8 cellular contexts compared by ENCODE assay signal in the genomic region with DNA sequence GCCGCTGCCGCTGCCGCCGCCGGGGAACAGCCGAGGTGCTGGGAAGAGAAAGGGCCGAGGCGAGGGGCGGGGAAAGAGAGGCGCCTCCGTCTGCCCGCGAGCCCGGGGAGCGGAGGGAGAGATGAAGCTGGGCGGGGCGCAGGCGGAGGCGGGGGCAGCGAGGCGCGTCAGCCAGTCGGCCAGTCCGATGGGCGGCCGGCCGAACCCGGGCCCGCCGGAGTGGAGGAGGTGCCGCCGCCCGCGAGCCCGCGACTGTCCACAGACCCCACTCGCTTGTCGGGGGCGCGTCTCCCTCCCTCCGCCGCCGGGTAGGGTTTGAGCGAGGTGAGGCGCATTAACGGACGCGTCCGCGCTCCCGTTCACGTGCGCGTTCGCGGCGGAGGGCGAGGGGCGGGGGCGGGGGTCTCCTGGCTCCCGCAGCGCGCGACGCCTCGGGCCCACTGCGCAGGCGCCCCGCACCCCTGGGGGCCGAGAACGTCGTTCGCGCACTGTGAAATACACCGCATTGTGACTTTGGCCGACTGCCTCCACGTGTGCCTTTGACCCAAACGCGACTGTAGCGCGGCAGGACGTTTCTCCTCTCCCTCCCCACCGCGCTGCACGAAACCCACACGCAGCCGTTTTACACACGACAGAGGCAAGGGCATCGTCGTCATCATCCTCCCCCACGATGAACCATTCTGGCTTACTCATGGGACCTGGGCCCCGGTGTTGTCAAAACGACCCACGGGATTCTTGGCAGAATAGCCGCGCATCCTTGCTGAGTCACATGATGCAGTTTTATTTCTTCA. TPM values are rescaled to one million over a fixed set of nuclear protein-coding genes. Genes with fewer than 3 reads are reported as not detected.
DNase-seq lines count a peak whose midpoint lies in the region; ATAC-seq, FAIRE-seq and TF ChIP-seq lines count a peak whose summit lies in the region.

A gene (minus strand): TSS at position 92 of the 791 bp plus-strand sequence. CDS start 148 bp downstream, outside the sequence.

- POLR2A ChIA-PET in A549 (lab: Yijun Ruan, JAX): interaction anchor here (1.0 kb wide), 1 partner anchor 9 kb away, joined by 5 read pairs; no protein-coding TSS in a partner anchor

- TF ChIP-seq EP300 in A549 (IDR thresholded peaks at IDR 0.05) (no peak), upper lobe of left lung (IDR thresholded peaks at IDR 0.05) (no peak)

- ATAC-seq in A549: peak; percentile 97 to 99
- ATAC-seq in GM19035 (IDR thresholded peaks at IDR 0.05; ENCODE audit: unreplicated experiment): peak; percentile 71
- ATAC-seq in omental fat pad (ENCODE audit: low FRiP score): peak; percentile 87
- peak; percentile 61 to 96 for ATAC-seq in upper lobe of left lung (ENCODE audit: low FRiP score in 2 of 2)

- H3K4me1 ChIP-seq in A549 (no peaks in the 10 kb centered on the region), upper lobe of left lung (peaks cover 0 to 6% (median 2%) of the 10 kb centered on the region in 4 donors)

- DNase-seq in A549 (ENCODE audit: low read depth in 1 of 2, low spot score in 1 of 2) (peak; percentile 30 to 58), NCI-H526 treated with DMSO at 0.1 percent for 48 hours (lab: John Stamatoyannopoulos, UW) (peak; percentile 26), foreskin fibroblast (peak; percentile 69 to 86), omental fat pad (ENCODE audit: low spot score) (no peak), upper lobe of left lung (peak; percentile 34 to 91)
- DNase-seq in activated T-cell treated with anti-CD3 and anti-CD28 coated beads, Interleukin-2, amount 50 U/mL, for 48 hours: peak; percentile 63 to 71
- no peak for DNase-seq in effector CD4-positive, alpha-beta T cell

- CTCF ChIA-PET in A549 (lab: Yijun Ruan, JAX): no interaction called here

- 3% methylated on average over 15 of the region's 96 CpGs for WGBS in A549 (ENCODE audit: missing lambda C conversion rate)
- 43% methylated on average over 68 of the region's 96 CpGs; no CpG with 5 or more reads in 1 of the 2 donors for WGBS in upper lobe of left lung, 2 donors

- H3K27ac ChIP-seq in A549 (peak within 1 kb of the TSS; percentile 67 to 91), upper lobe of left lung (no peak within 1 kb of the TSS)

- FAIRE-seq in A549 (lab: Jason Lieb, UNC): no peak

- peak within 1 kb of the TSS; percentile 84 for H3K4me2 ChIP-seq in A549

- TF ChIP-seq POLR2A in A549 (IDR thresholded peaks at IDR 0.05; ENCODE audit: low read length) (no peak), upper lobe of left lung (IDR thresholded peaks at IDR 0.05) (no peak)

- no peak for TF ChIP-seq RAD21 in A549 (conservative IDR thresholded peaks at IDR 0.05 in 1 of 2, IDR thresholded peaks at IDR 0.05 in 1 of 2)

- H3K4me3 ChIP-seq in A549 (peak within 1 kb of the TSS; percentile 70), foreskin fibroblast (ENCODE audit: low read depth in 1 of 2, low read length in 2 of 2) (peak within 1 kb of the TSS; percentile 46 to 63), upper lobe of left lung (peak within 1 kb of the TSS; percentile 44 to 69 (median 52))

- TF ChIP-seq CTCF in A549 (IDR thresholded peaks at IDR 0.05) (no peak), foreskin fibroblast (IDR thresholded peaks at IDR 0.05; ENCODE audit: low read depth, low read length) (no peak), omental fat pad (IDR thresholded peaks at IDR 0.05) (no peak), upper lobe of left lung (IDR thresholded peaks at IDR 0.05) (no peak)

- peaks cover 0 to 3% (median 0%) of the 10 kb centered on the region in 4 donors for H3K27me3 ChIP-seq in upper lobe of left lung

- H3K9me3 ChIP-seq in A549 (no peaks in the 10 kb centered on the region), upper lobe of left lung (peaks cover 0 to 6% (median 0%) of the 10 kb centered on the region in 4 donors)

- H3K36me3 ChIP-seq in upper lobe of left lung: no peaks in the 10 kb centered on the region

TF ChIP-seq in A549, 52 proteins besides CTCF, POLR2A, EP300 and RAD21:
- TF ChIP-seq PHF8 (IDR thresholded peaks at IDR 0.05; ENCODE audit: borderline replicate concordance, low read depth): no peak
- TF ChIP-seq, protein P1, sequence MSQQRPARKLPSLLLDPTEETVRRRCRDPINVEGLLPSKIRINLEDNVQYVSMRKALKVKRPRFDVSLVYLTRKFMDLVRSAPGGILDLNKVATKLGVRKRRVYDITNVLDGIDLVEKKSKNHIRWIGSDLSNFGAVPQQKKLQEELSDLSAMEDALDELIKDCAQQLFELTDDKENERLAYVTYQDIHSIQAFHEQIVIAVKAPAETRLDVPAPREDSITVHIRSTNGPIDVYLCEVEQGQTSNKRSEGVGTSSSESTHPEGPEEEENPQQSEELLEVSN (IDR thresholded peaks at IDR 0.05; ENCODE audit: borderline replicate concordance, low read depth): peak; percentile 43; the same call in 1 of the 2 replicates
- no peak for TF ChIP-seq GATA3 (IDR thresholded peaks at IDR 0.05; ENCODE audit: borderline replicate concordance)
- TF ChIP-seq, protein P2, sequence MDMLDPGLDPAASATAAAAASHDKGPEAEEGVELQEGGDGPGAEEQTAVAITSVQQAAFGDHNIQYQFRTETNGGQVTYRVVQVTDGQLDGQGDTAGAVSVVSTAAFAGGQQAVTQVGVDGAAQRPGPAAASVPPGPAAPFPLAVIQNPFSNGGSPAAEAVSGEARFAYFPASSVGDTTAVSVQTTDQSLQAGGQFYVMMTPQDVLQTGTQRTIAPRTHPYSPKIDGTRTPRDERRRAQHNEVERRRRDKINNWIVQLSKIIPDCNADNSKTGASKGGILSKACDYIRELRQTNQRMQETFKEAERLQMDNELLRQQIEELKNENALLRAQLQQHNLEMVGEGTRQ (IDR thresholded peaks at IDR 0.05): peak; percentile 48; the same call in 1 of the 2 replicates
- no peak for TF ChIP-seq MAZ (IDR thresholded peaks at IDR 0.05; ENCODE audit: borderline replicate concordance, low read depth, low read length)
- TF ChIP-seq, protein P3, sequence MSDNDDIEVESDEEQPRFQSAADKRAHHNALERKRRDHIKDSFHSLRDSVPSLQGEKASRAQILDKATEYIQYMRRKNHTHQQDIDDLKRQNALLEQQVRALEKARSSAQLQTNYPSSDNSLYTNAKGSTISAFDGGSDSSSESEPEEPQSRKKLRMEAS (IDR thresholded peaks at IDR 0.05): peak; percentile 68; the same call in 1 of the 2 replicates
TF ChIP-seq in A549: peak in this region for 3.

RNA-seq across cellular contexts. Expression of the gene that starts here (rescaled TPM):
- polyA plus RNA-seq in A549 (2011; rRNA removed) (3.0 and 3.3 TPM in 2 replicates), A549 (2017; fragmentation: RNase III; extraction: RNeasy Plus Mini Kit Qiagen cat#74134 plus additional on column Dnase treatment) (2.1 to 2.7 TPM (median 2.5 TPM) in 3 replicates)
- polyA plus RNA-seq in A549 (2012; cell fraction: cytosol; rRNA removed): 1.6 and 1.8 TPM in 2 replicates
- 0.56 and 0.82 TPM in 2 replicates for polyA plus RNA-seq in A549 (2012; cell fraction: nucleus; rRNA removed)
- 0.83 and 0.97 TPM in 2 replicates for polyA minus RNA-seq in A549 (2011; rRNA and poly(A)+ RNA removed)
- total RNA-seq in omental fat pad (1 to 10 TPM in 3 of 4 donors, under 1 TPM in 1; 0.95 to 5.0 (median 1.9) TPM), upper lobe of left lung (under 1 TPM in 4 of 6 donors, not detected in 2; 0.22 to 0.76 (median 0.40) TPM)

Comparison
In these comparisons a context has a peak if more than half of its experiments do, and no peak if none do; other contexts are left out.
1. Peak in DNase-seq, ATAC-seq and H3K4me3 ChIP-seq in upper lobe of left lung; RNA of the gene not detected or under 1 TPM.
2. DNase-seq: peak in A549 (2 of 2), NCI-H526 treated with DMSO at 0.1 percent for 48 hours (single experiment), activated T-cell treated with anti-CD3 and anti-CD28 coated beads, Interleukin-2, amount 50 U/mL, for 48 hours (2 of 2) and foreskin fibroblast (2 of 2); none in omental fat pad (single experiment) and effector CD4-positive, alpha-beta T cell (single experiment).
3. H3K27ac ChIP-seq: peak in A549 (2 of 2); none in upper lobe of left lung (0 of 4).
4. Peak in every context shown above with its lines, with median percentiles within 50 percentile points of each other: ATAC-seq and H3K4me3 ChIP-seq.